Comparison of ENCODE assay signal across 9 cellular contexts in the genomic region with DNA sequence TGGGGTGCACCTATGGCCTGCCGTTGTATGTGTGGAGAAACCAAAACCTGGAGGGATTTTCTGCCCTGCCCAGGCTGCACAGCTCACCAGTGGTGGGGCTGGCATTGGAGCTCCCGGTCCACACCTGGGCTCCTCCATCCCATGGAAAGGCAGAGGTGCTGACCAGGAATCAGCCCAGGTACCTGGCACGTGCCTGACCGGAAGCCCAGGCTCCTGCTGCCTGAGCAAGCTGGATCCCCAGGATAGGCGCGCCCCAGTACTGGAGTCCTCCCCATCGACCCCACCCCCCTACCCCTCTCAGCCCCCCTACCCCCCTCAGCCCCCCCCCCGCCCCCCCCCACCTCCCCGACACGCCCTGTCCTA. TPM values are rescaled to one million over a fixed set of nuclear protein-coding genes. Genes with fewer than 3 reads are reported as not detected.
DNase-seq lines count a peak whose midpoint lies in the region; ATAC-seq and TF ChIP-seq lines count a peak whose summit lies in the region.
"Had no signal": no experiment of that assay in that cellular context is flagged by ENCODE, and none has a peak within 500 bp of the region (broad histone marks: within the 10 kb centered on the region; RNA-seq: fewer than 3 reads in every experiment).

No MANE protein-coding gene starts in this region.

- peak overlapping the region; percentile 82 for H3K4me3 Mint-ChIP-seq in T-helper 2 cell treated with Interferon-gamma antibody and Interleukin-4, amounts not matched to agents 5 μg/mL and 100 μg/mL, for 36 hours
- H3K4me3 Mint-ChIP-seq in activated CD8-positive, alpha-beta T cell treated with anti-CD3 and anti-CD28 coated beads, Interleukin-2, amount 10 ng/mL, durations not matched to agents 7 days and 5 days = peak overlapping the region; percentile 75

- no CpG with 5 or more reads among the region's 10 CpGs for WGBS in suprapubic skin

- no peak for TF ChIP-seq CTCF in suprapubic skin (IDR thresholded peaks at IDR 0.05)

- H3K9me3 ChIP-seq in suprapubic skin = no peaks in the 10 kb centered on the region

- no peaks in the 10 kb centered on the region for H3K36me3 ChIP-seq in suprapubic skin

- peaks cover 6% of the 10 kb centered on the region for H3K4me1 Mint-ChIP-seq in T-helper 2 cell treated with Interferon-gamma antibody and Interleukin-4, amounts not matched to agents 5 μg/mL and 100 μg/mL, for 36 hours (ENCODE audit: low read depth)
- H3K4me1 Mint-ChIP-seq in activated CD8-positive, alpha-beta T cell treated with anti-CD3 and anti-CD28 coated beads, Interleukin-2, amount 10 ng/mL, durations not matched to agents 7 days and 5 days (ENCODE audit: low read depth) = peaks cover 10% of the 10 kb centered on the region

- POLR2A ChIA-PET in activated CD8-positive, alpha-beta T cell treated with anti-CD3 and anti-CD28 coated beads, Interleukin-2, amount 10 ng/mL, durations not matched to agents 7 days and 5 days (lab: Charles Lee) = interaction anchor here (1.4 to 2.1 kb wide), 3 partner anchors 40 to 218 kb away, joined by 8 to 10 read pairs (median 9); a partner anchor contains a TSS

- no peaks in the 10 kb centered on the region for H3K27me3 ChIP-seq in suprapubic skin

- intact Hi-C loops in left colon (cut with DNase I, micrococcal nuclease) = loop anchor here in 1 of 2 donors (10.0 kb wide), 1 partner anchor 408 kb away; no protein-coding TSS in a partner anchor

- peak overlapping the region; percentile 53 for H3K4me3 ChIP-seq in suprapubic skin

- no peak for DNase-seq in T-helper 2 cell treated with Interferon-gamma antibody and Interleukin-4, amounts not matched to agents 5 μg/mL and 100 μg/mL, for 36 hours (ENCODE audit: low spot score)
- DNase-seq in T-helper 2 cell (no peak), left colon (peak in 1 of 2 donors; percentile 17), suprapubic skin (ENCODE audit: low spot score in 2 of 2) (no peak), NCI-H524 treated with DMSO at 0.1 percent for 48 hours (lab: John Stamatoyannopoulos, UW) (no peak), LoVo (ENCODE audit: low spot score) (no peak), COR-L47 (lab: John Stamatoyannopoulos, UW) (no peak)
- no peak for DNase-seq in activated CD8-positive, alpha-beta T cell treated with anti-CD3 and anti-CD28 coated beads, Interleukin-2, amount 10 ng/mL, durations not matched to agents 7 days and 5 days
- DNase-seq: NCI-H2227 treated with DMSO at 0.1 percent for 48 hours had no signal

- H3K27ac Mint-ChIP-seq in T-helper 2 cell treated with Interferon-gamma antibody and Interleukin-4, amounts not matched to agents 5 μg/mL and 100 μg/mL, for 36 hours = no peak overlapping the region
- H3K27ac Mint-ChIP-seq in activated CD8-positive, alpha-beta T cell treated with anti-CD3 and anti-CD28 coated beads, Interleukin-2, amount 10 ng/mL, durations not matched to agents 7 days and 5 days = no peak overlapping the region

- no peak for ATAC-seq in activated CD8-positive, alpha-beta T cell treated with anti-CD3 and anti-CD28 coated beads, Interleukin-2, amount 10 ng/mL, durations not matched to agents 7 days and 5 days
- peak; percentile 40 for ATAC-seq in left colon

- CTCF ChIA-PET in activated CD8-positive, alpha-beta T cell treated with anti-CD3 and anti-CD28 coated beads, Interleukin-2, amount 10 ng/mL, durations not matched to agents 7 days and 5 days (lab: Charles Lee) = interaction anchor here (1.0 to 3.3 kb wide), 17 partner anchors 9 to 263 kb away, joined by 3 to 51 read pairs (median 6); a partner anchor contains a TSS

- no peak overlapping the region for H3K27ac ChIP-seq in suprapubic skin

- no peak for TF ChIP-seq EP300 in suprapubic skin (IDR thresholded peaks at IDR 0.05)

- TF ChIP-seq POLR2A in suprapubic skin (IDR thresholded peaks at IDR 0.05) = no peak

- no peaks in the 10 kb centered on the region for H3K9me3 Mint-ChIP-seq in T-helper 2 cell treated with Interferon-gamma antibody and Interleukin-4, amounts not matched to agents 5 μg/mL and 100 μg/mL, for 36 hours
- peaks cover 2% of the 10 kb centered on the region for H3K9me3 Mint-ChIP-seq in activated CD8-positive, alpha-beta T cell treated with anti-CD3 and anti-CD28 coated beads, Interleukin-2, amount 10 ng/mL, durations not matched to agents 7 days and 5 days (ENCODE audit: insufficient read depth)

- H3K36me3 Mint-ChIP-seq in T-helper 2 cell treated with Interferon-gamma antibody and Interleukin-4, amounts not matched to agents 5 μg/mL and 100 μg/mL, for 36 hours (ENCODE audit: low read depth) = no peaks in the 10 kb centered on the region
- H3K36me3 Mint-ChIP-seq in activated CD8-positive, alpha-beta T cell treated with anti-CD3 and anti-CD28 coated beads, Interleukin-2, amount 10 ng/mL, durations not matched to agents 7 days and 5 days (ENCODE audit: low read depth) = no peaks in the 10 kb centered on the region

- H3K4me1 ChIP-seq in suprapubic skin = peaks cover 11% of the 10 kb centered on the region

- peaks cover 10% of the 10 kb centered on the region for H3K27me3 Mint-ChIP-seq in T-helper 2 cell treated with Interferon-gamma antibody and Interleukin-4, amounts not matched to agents 5 μg/mL and 100 μg/mL, for 36 hours (ENCODE audit: low read depth)
- peaks cover 13% of the 10 kb centered on the region for H3K27me3 Mint-ChIP-seq in activated CD8-positive, alpha-beta T cell treated with anti-CD3 and anti-CD28 coated beads, Interleukin-2, amount 10 ng/mL, durations not matched to agents 7 days and 5 days (ENCODE audit: low read depth)

RNA-seq across cellular contexts. Expression of a gene that starts 39.9 kb away (rescaled TPM):
- total RNA-seq in activated CD8-positive, alpha-beta T cell treated with anti-CD3 and anti-CD28 coated beads, Interleukin-2, amount 10 ng/mL, durations not matched to agents 7 days and 5 days = 100 to 1,000 TPM; 300 to 308 TPM
- total RNA-seq in left colon = 100 to 1,000 TPM; 116 to 152 TPM
- total RNA-seq in suprapubic skin = 100 to 1,000 TPM in 3 of 4 donors, 10 to 100 TPM in 1; 93.3 to 127 (median 111) TPM

RNA-seq across cellular contexts. Expression of a gene that starts 50.9 kb away (rescaled TPM):
- not detected for total RNA-seq in activated CD8-positive, alpha-beta T cell treated with anti-CD3 and anti-CD28 coated beads, Interleukin-2, amount 10 ng/mL, durations not matched to agents 7 days and 5 days
- total RNA-seq in left colon (not detected), suprapubic skin (not detected)

RNA-seq across cellular contexts. Expression of a gene that starts 52.0 kb away (rescaled TPM):
- 10 to 100 TPM; 21.3 to 26.7 TPM for total RNA-seq in activated CD8-positive, alpha-beta T cell treated with anti-CD3 and anti-CD28 coated beads, Interleukin-2, amount 10 ng/mL, durations not matched to agents 7 days and 5 days
- total RNA-seq in left colon (10 to 100 TPM in 1 of 2 donors, 1 to 10 TPM in 1; 8.2 to 11.5 TPM), suprapubic skin (10 to 100 TPM; 45.2 to 58.8 (median 51.2) TPM)
